Comparison of ENCODE assay signal across 14 cellular contexts in the genomic region with DNA sequence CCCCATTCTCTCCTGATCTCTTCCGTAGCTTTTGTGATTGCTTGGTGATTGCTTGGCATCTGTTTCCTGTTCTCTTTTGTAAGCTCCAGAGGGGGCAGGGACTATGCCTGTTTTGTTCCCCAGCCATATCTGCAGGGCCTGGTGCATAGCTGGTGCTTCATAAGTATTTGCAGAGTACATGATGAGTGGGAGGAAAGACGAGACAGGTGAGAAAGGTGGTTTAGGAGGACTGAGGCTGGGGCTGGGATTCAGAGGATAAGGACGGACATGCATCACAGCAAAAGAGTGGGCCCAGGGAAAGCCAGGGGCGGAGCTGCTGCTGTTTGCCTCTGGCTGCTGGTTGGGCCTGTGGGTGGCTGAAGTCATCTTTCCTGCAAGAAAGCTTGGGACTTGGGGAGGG.
DNase-seq lines count a peak whose midpoint lies in the region; FAIRE-seq and TF ChIP-seq lines count a peak whose summit lies in the region.
"Had no signal": no experiment of that assay in that cellular context is flagged by ENCODE, and none has a peak within 500 bp of the region (broad histone marks: within the 10 kb centered on the region; RNA-seq: fewer than 3 reads in every experiment).

No MANE protein-coding gene starts in this region.

- H3K9me3 ChIP-seq in A673 (ENCODE audit: low read depth, low read length, poor library complexity, severe bottlenecking) (no peaks in the 10 kb centered on the region), prostate gland (no peaks in the 10 kb centered on the region)
- H3K9me3 ChIP-seq: mucosa of descending colon had no signal

- H3K4me1 ChIP-seq in A673 (ENCODE audit: insufficient read depth, low read length, poor library complexity, severe bottlenecking) (peaks cover 12% of the 10 kb centered on the region), prostate gland (replicated peaks) (no peaks in the 10 kb centered on the region)

- H3K27ac ChIP-seq in A673 (ENCODE audit: low read depth, low read length, poor library complexity, severe bottlenecking) (no peak overlapping the region), prostate gland (no peak overlapping the region)
- H3K27ac ChIP-seq: cardiac muscle cell, epithelial cell of prostate had no signal

- POLR2A ChIA-PET in A673 (lab: Charles Lee; ENCODE audit: low non-redundant PET), result no interaction called here

- CTCF ChIA-PET in A673 (lab: Charles Lee), result interaction anchor here (0.5 kb wide), 1 partner anchor 710 kb away, joined by 4 read pairs; no protein-coding TSS in a partner anchor

- no peak for TF ChIP-seq CTCF in A673 (conservative IDR thresholded peaks at IDR 0.05; ENCODE audit: low read depth, low read length)
- no peak for TF ChIP-seq CTCF in prostate gland (IDR thresholded peaks at IDR 0.05)

- no TSS peak for BruUV-seq in A673 (replicated peaks; lab: Mats Ljungman, UMichigan)

- intact Hi-C loops in A673 (cut with micrococcal nuclease; ENCODE audit: unreplicated experiment) (no loop called here), prostate gland (cut with DNase I) (no loop called here)

- H3K27me3 ChIP-seq in A673 (replicated peaks; ENCODE audit: insufficient read depth, low read depth, low read length, poor library complexity), result no peaks in the 10 kb centered on the region
- H3K27me3 ChIP-seq in prostate gland (replicated peaks; ENCODE audit: insufficient read depth), result no peaks in the 10 kb centered on the region
- H3K27me3 ChIP-seq: cardiac muscle cell had no signal

- 59% methylated on average over 4 of the region's 4 CpGs for WGBS in prostate gland

- FAIRE-seq in urothelium cell line (lab: Jason Lieb, UNC), result no peak

- no peak overlapping the region for H3K4me3 ChIP-seq in A673 (ENCODE audit: low read depth, low read length, poor library complexity, severe bottlenecking)
- no peak overlapping the region for H3K4me3 ChIP-seq in prostate gland
- H3K4me3 ChIP-seq: cardiac muscle cell, mucosa of descending colon had no signal

- no peaks in the 10 kb centered on the region for H3K36me3 ChIP-seq in A673 (ENCODE audit: insufficient read depth, low read length, poor library complexity, severe bottlenecking)
- no peaks in the 10 kb centered on the region for H3K36me3 ChIP-seq in prostate gland
- H3K36me3 ChIP-seq: cardiac muscle cell had no signal

- no peak for TF ChIP-seq POLR2A in prostate gland (IDR thresholded peaks at IDR 0.05)

- DNase-seq in A673 (ENCODE audit: low spot score), result peak; percentile 62
- peak; percentile 52 for DNase-seq in GF-D8 (lab: John Stamatoyannopoulos, UW)
- DNase-seq in NCI-H2081 treated with DMSO at 0.1 percent for 48 hours (lab: John Stamatoyannopoulos, UW), result peak; percentile 12
- DNase-seq in dermis blood vessel endothelial cell, result peak; percentile 7
- DNase-seq in prostate gland (ENCODE audit: low spot score), result no peak
- DNase-seq in urothelium cell line (ENCODE audit: low spot score), result no peak
- DNase-seq in activated CD4-positive, CD25-positive, alpha-beta regulatory T cell treated with anti-CD3 and anti-CD28 coated beads, Interleukin-2, amount 50 U/mL, for 72 hours, result no peak
- no peak for DNase-seq in activated CD4-positive, alpha-beta T cell treated with anti-CD3 and anti-CD28 coated beads, Interleukin-2, amount 50 U/mL, for 1 hour
- DNase-seq: DND-41, MM.1S, SW 1271 had no signal

Comparison
In these comparisons a context has a peak if more than half of its experiments do, and no peak if none do; other contexts are left out.
1. DNase-seq: peak in A673 (single experiment), GF-D8 (single experiment), NCI-H2081 treated with DMSO at 0.1 percent for 48 hours (single experiment) and dermis blood vessel endothelial cell (single experiment); none in prostate gland (single experiment), urothelium cell line (single experiment), activated CD4-positive, CD25-positive, alpha-beta regulatory T cell treated with anti-CD3 and anti-CD28 coated beads, Interleukin-2, amount 50 U/mL, for 72 hours (single experiment) and activated CD4-positive, alpha-beta T cell treated with anti-CD3 and anti-CD28 coated beads, Interleukin-2, amount 50 U/mL, for 1 hour (single experiment).